1 cellular context compared by ENCODE assay signal in genomic region chr4:99189900-99190299, GRCh38.
TF ChIP-seq lines count a peak whose summit lies in the region.

No MANE protein-coding gene starts in this region.

TF ChIP-seq in HepG2, 621 proteins besides CTCF, POLR2A, EP300 and RAD21:
- peak; percentile 73 for TF ChIP-seq CEBPG (CRISPR knock-in tag; IDR thresholded peaks at IDR 0.05)
- TF ChIP-seq CEBPB (IDR thresholded peaks at IDR 0.05; ENCODE audit: borderline replicate concordance, low read depth, low read length), result peak; percentile 83
